Comparison of ENCODE assay signal across 20 cellular contexts in the genomic region with DNA sequence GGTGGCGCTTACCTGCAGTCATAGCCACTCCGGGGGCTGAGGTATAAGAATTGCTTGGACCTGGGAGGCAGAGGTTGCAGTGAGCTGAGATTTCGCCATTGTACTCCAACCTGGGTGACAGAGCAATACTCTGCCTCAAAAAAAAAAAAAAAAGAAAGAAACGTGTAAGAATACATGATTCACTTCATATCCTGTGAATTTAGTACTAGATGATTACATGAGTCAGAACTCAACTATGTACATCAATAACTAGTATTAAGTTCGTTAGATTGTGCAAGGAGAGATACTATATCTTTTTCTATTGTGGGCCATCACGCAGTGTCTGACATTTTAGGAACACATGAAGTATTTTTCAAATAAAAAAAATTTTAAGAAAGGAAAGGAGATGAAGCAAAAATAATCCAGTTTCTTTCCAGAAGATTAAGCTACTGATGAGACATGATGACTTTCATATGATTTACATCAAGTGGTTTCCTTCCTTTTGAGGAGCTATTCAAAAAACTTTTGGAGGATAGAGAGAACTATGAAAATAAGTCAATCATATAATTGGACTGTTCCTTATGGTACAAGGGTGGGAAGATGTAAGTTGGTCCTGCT.
A peak's percentile ranks its signal among the peaks of the same experiment; 100 is the strongest.
DNase-seq lines count a peak whose midpoint lies in the region; ATAC-seq and TF ChIP-seq lines count a peak whose summit lies in the region.
"Had no signal": no experiment of that assay in that cellular context is flagged by ENCODE, and none has a peak within 500 bp of the region (broad histone marks: within the 10 kb centered on the region; RNA-seq: fewer than 3 reads in every experiment).

No MANE protein-coding gene starts in this region.

- no peak overlapping the region for H3K4me3 ChIP-seq in fibroblast of mammary gland (ENCODE audit: control insufficient read depth, low read depth, low read length)
- H3K4me3 ChIP-seq in skeletal muscle satellite cell (ENCODE audit: low read length) = no peak overlapping the region
- H3K4me3 ChIP-seq: body of pancreas, dorsolateral prefrontal cortex, gastrocnemius medialis, lower lobe of right lung, SJSA1, suprapubic skin had no signal

- ATAC-seq in GM19328 (IDR thresholded peaks at IDR 0.05; ENCODE audit: unreplicated experiment) (no peak), GM21717 (IDR thresholded peaks at IDR 0.05; ENCODE audit: unreplicated experiment) (no peak)
- ATAC-seq: body of pancreas; gastrocnemius medialis; lower lobe of right lung; naive thymus-derived CD4-positive, alpha-beta T cell had no signal

- peak overlapping the region; percentile 81 for H3K27ac ChIP-seq in RWPE1
- H3K27ac ChIP-seq: body of pancreas, dorsolateral prefrontal cortex, gastrocnemius medialis, lower lobe of right lung, SJSA1, suprapubic skin had no signal

- peaks cover 29% of the 10 kb centered on the region for H3K4me1 ChIP-seq in skeletal muscle satellite cell (ENCODE audit: control insufficient read depth, insufficient read depth, low read length)
- H3K4me1 ChIP-seq: body of pancreas, gastrocnemius medialis, lower lobe of right lung, suprapubic skin had no signal

- DNase-seq in H4 (ENCODE audit: low spot score) = peak; percentile 38
- DNase-seq in RWPE1 (ENCODE audit: low spot score) = peak; percentile 72
- DNase-seq in fibroblast of mammary gland (ENCODE audit: low read depth) = peak; percentile 80
- no peak for DNase-seq in NCI-H146 (lab: John Stamatoyannopoulos, UW)
- DNase-seq: activated CD4-positive, alpha-beta T cell treated with anti-CD3 and anti-CD28 coated beads for 4 hours; activated CD8-positive, alpha-beta memory T cell treated with anti-CD3 and anti-CD28 coated beads, Interleukin-2, amount 50 U/mL, for 4 hours; body of pancreas; CD4-positive, CD25-positive, alpha-beta regulatory T cell; dorsolateral prefrontal cortex; gastrocnemius medialis; lower lobe of right lung; naive thymus-derived CD4-positive, alpha-beta T cell; NCI-H1092; stimulated activated CD4-positive, alpha-beta T cell treated with anti-CD3 and anti-CD28 coated beads, Interleukin-1b, Interleukin-23, amount 100 ng/mL, for 48 hours; T1000 had no signal

- H3K36me3 ChIP-seq in skeletal muscle satellite cell (ENCODE audit: insufficient read depth, low read length) = no peaks in the 10 kb centered on the region
- H3K36me3 ChIP-seq: gastrocnemius medialis, lower lobe of right lung, SJSA1, suprapubic skin had no signal

- POLR2A ChIA-PET in RWPE1 (lab: Yijun Ruan, JAX; ENCODE audit: low non-redundant PET) = no interaction called here

- H3K9ac ChIP-seq in skeletal muscle satellite cell (ENCODE audit: low read depth, low read length) = no peak overlapping the region

- H3K27me3 ChIP-seq in skeletal muscle satellite cell (ENCODE audit: control insufficient read depth, insufficient read depth, low read length) = no peaks in the 10 kb centered on the region
- H3K27me3 ChIP-seq: body of pancreas, dorsolateral prefrontal cortex, gastrocnemius medialis, SJSA1, suprapubic skin had no signal

- TF ChIP-seq CTCF in RWPE1 (conservative IDR thresholded peaks at IDR 0.05; ENCODE audit: low read depth) = no peak
- no peak for TF ChIP-seq CTCF in fibroblast of mammary gland (conservative IDR thresholded peaks at IDR 0.05; ENCODE audit: control insufficient read depth, insufficient read depth, low read depth, low read length)

- H3K9me3 ChIP-seq in skeletal muscle satellite cell (replicated peaks; ENCODE audit: low read length) = no peaks in the 10 kb centered on the region
- H3K9me3 ChIP-seq: body of pancreas, gastrocnemius medialis, lower lobe of right lung, SJSA1, suprapubic skin had no signal

- CTCF ChIA-PET in RWPE1 (lab: Yijun Ruan, JAX) = no interaction called here

- peak overlapping the region; percentile 23 for H3K4me2 ChIP-seq in skeletal muscle satellite cell (ENCODE audit: low read length)
